In genomic region chr3:55487376-55488241, GRCh38 we compare ENCODE assay signal across 8 cellular contexts. TPM values are rescaled to one million over a fixed set of nuclear protein-coding genes. Genes with fewer than 3 reads are reported as not detected.
A peak's percentile ranks its signal among the peaks of the same experiment; 100 is the strongest.
DNase-seq lines count a peak whose midpoint lies in the region; ATAC-seq, FAIRE-seq and TF ChIP-seq lines count a peak whose summit lies in the region.

No MANE protein-coding gene starts in this region.

- peak overlapping the region; percentile 91 for H3K27ac ChIP-seq in cardiac muscle cell
- peak overlapping the region; percentile 59 for H3K27ac ChIP-seq in psoas muscle

- ATAC-seq in psoas muscle (peak in 3 of 4 donors; percentile 14 to 26 (median 21)), HG03139 (IDR thresholded peaks at IDR 0.05; ENCODE audit: unreplicated experiment) (no peak)

- intact Hi-C loops in psoas muscle (cut with DNase I), result loop anchor here (5.0 to 10.0 kb wide), 7 partner anchors 237 to 1007 kb away; no protein-coding TSS in a partner anchor

- no peaks in the 10 kb centered on the region for H3K9me3 ChIP-seq in cardiac muscle cell (ENCODE audit: low read depth)
- no peaks in the 10 kb centered on the region for H3K9me3 ChIP-seq in psoas muscle

- no peak for DNase-seq in BJ (ENCODE audit: low read depth)
- DNase-seq in HCEC 1CT, result peak; percentile 68
- DNase-seq in cardiac muscle cell (ENCODE audit: low read depth in 1 of 2, low spot score in 1 of 2), result peak; percentile 67 to 68
- peak; percentile 28 to 74 for DNase-seq in psoas muscle
- DNase-seq in D721Med (ENCODE audit: insufficient read length, low spot score), result no peak
- no peak for DNase-seq in HT-29 (ENCODE audit: low spot score)

- H3K4me1 ChIP-seq in cardiac muscle cell (ENCODE audit: low read depth) (peaks cover 16% of the 10 kb centered on the region), psoas muscle (peaks cover 3% of the 10 kb centered on the region)

- 0 to 1% (median 0%) methylated on average over 63 to 71 of the region's 71 CpGs for WGBS in psoas muscle, 3 donors

- POLR2A ChIA-PET in BJ (lab: Charles Lee), result interaction anchor here (0.5 to 1.2 kb wide), 10 partner anchors 111 to 1052 kb away, joined by 3 to 11 read pairs (median 3); no protein-coding TSS in a partner anchor

- TF ChIP-seq CTCF in BJ (IDR thresholded peaks at IDR 0.05; ENCODE audit: insufficient read depth, low read depth, low read length) (no peak), WI38 (IDR thresholded peaks at IDR 0.05; ENCODE audit: low read depth, low read length) (no peak), cardiac muscle cell (IDR thresholded peaks at IDR 0.05; ENCODE audit: low read depth, low read length) (no peak), psoas muscle (IDR thresholded peaks at IDR 0.05) (no peak), D721Med (IDR thresholded peaks at IDR 0.05; ENCODE audit: insufficient read depth, missing control alignments) (no peak)

- H3K27me3 ChIP-seq in BJ (ENCODE audit: control insufficient read depth, insufficient read depth, low read length) (no peaks in the 10 kb centered on the region), cardiac muscle cell (no peaks in the 10 kb centered on the region), psoas muscle (ENCODE audit: insufficient read depth in 3 of 3, low read length in 2 of 3) (no peaks in the 10 kb centered on the region)

- H3K4me3 ChIP-seq in BJ (ENCODE audit: low read depth, low read length) (peak overlapping the region; percentile 68), WI38 (ENCODE audit: low read depth, low read length) (peak overlapping the region; percentile 90), cardiac muscle cell (peak overlapping the region; percentile 70), psoas muscle (peak overlapping the region; percentile 86)

- H3K36me3 ChIP-seq in BJ (ENCODE audit: control insufficient read depth, insufficient read depth, low read length), result peaks cover 6% of the 10 kb centered on the region
- no peaks in the 10 kb centered on the region for H3K36me3 ChIP-seq in cardiac muscle cell
- H3K36me3 ChIP-seq in psoas muscle (ENCODE audit: insufficient read depth in 1 of 2, low read depth in 1 of 2), result no peaks in the 10 kb centered on the region

- CTCF ChIA-PET in BJ (lab: Yijun Ruan, JAX), result interaction anchor here (0.6 to 1.8 kb wide), 8 partner anchors 37 to 767 kb away, joined by 3 to 13 read pairs (median 4); no protein-coding TSS in a partner anchor

- no peak for FAIRE-seq in D721Med (lab: Jason Lieb, UNC)

RNA-seq across cellular contexts. Expression of gene WNT5A, which starts 0.5 kb away (rescaled TPM):
- polyA plus RNA-seq in BJ (2011; rRNA removed) (619 and 627 TPM in 2 replicates), cardiac muscle cell (18.4 and 22.3 TPM in 2 replicates), psoas muscle (1 to 10 TPM in 1 of 3 donors, under 1 TPM in 2; 0.43 to 2.3 (median 0.44) TPM)
- polyA minus RNA-seq in BJ (2011; rRNA and poly(A)+ RNA removed), result 678 and 907 TPM in 2 replicates
- total RNA-seq in cardiac muscle cell (94.2 and 113 TPM in 2 replicates), psoas muscle (1 to 10 TPM in 3 of 4 donors, under 1 TPM in 1; 0.59 to 6.2 (median 2.0) TPM)
- total RNA-seq in HT-29 (2014; rRNA removed; shearing (Covaris generic)), result not detected in 2 replicates

Comparison
In these comparisons a context has a peak if more than half of its experiments do, and no peak if none do; other contexts are left out.
1. DNase-seq: peak in HCEC 1CT (single experiment), cardiac muscle cell (2 of 2) and psoas muscle (2 of 2); none in BJ (single experiment), D721Med (single experiment) and HT-29 (single experiment).
2. RNA of gene WNT5A, which starts 0.5 kb away (total RNA-seq): 94.2 to 113 TPM in cardiac muscle cell; 0.59 to 6.2 TPM in psoas muscle and not detected in HT-29; every median in the first group is over 10 times any median in the second.
3. Peak in every context shown above with its lines, with median percentiles within 50 percentile points of each other: H3K4me3 ChIP-seq.